In genomic region chr12:125689576-125690410, GRCh38 we compare ENCODE assay signal across 29 cellular contexts.
"Had no signal": no experiment of that assay in that cellular context is flagged by ENCODE, and none has a peak within 500 bp of the region (broad histone marks: within the 10 kb centered on the region; RNA-seq: fewer than 3 reads in every experiment).

No MANE protein-coding gene starts in this region.

- H3K4me3 Mint-ChIP-seq: naive thymus-derived CD4-positive, alpha-beta T cell; natural killer cell; nephron; stimulated activated effector memory CD8-positive, alpha-beta T cell treated with anti-CD3 and anti-CD28 coated beads, Interleukin-12 subunit alpha, Interleukin-12 subunit beta, amount 100 ng/mL, for 72 hours; stimulated activated naive CD8-positive, alpha-beta T cell treated with anti-CD3 and anti-CD28 coated beads, Interleukin-15, amount 100 ng/mL, for 72 hours; type B pancreatic cell had no signal

- H3K4me1 ChIP-seq: parathyroid adenoma, psoas muscle, right lobe of liver, suprapubic skin, testis, tibial artery, upper lobe of right lung, uterus had no signal

- H3K27me3 ChIP-seq: neutrophil, ovary, right lobe of liver, sigmoid colon, suprapubic skin, testis, tibial artery, transverse colon, upper lobe of right lung, uterus had no signal

- H3K79me2 ChIP-seq: parathyroid adenoma had no signal

- H3K9ac ChIP-seq: parathyroid adenoma had no signal

- H3K27ac Mint-ChIP-seq: naive thymus-derived CD4-positive, alpha-beta T cell; natural killer cell; nephron; progenitor cell of endocrine pancreas; stimulated activated effector memory CD8-positive, alpha-beta T cell treated with anti-CD3 and anti-CD28 coated beads, Interleukin-12 subunit alpha, Interleukin-12 subunit beta, amount 100 ng/mL, for 72 hours; stimulated activated naive CD8-positive, alpha-beta T cell treated with anti-CD3 and anti-CD28 coated beads, Interleukin-15, amount 100 ng/mL, for 72 hours; type B pancreatic cell had no signal

- H3K27ac ChIP-seq: neutrophil, ovary, parathyroid adenoma, psoas muscle, right lobe of liver, sigmoid colon, suprapubic skin, testis, tibial artery, transverse colon, upper lobe of right lung, uterus had no signal

- H3K9me3 Mint-ChIP-seq: natural killer cell, nephron, type B pancreatic cell had no signal

- H2AFZ ChIP-seq: parathyroid adenoma had no signal

- H3K36me3 ChIP-seq: neutrophil, ovary, right lobe of liver, sigmoid colon, suprapubic skin, tibial artery, transverse colon, upper lobe of right lung, uterus had no signal

- H3K4me3 ChIP-seq: ovary, psoas muscle, right lobe of liver, sigmoid colon, suprapubic skin, testis, tibial artery, transverse colon, upper lobe of right lung, uterus had no signal

- H3K4me1 Mint-ChIP-seq: naive thymus-derived CD4-positive, alpha-beta T cell; natural killer cell; nephron; stimulated activated effector memory CD8-positive, alpha-beta T cell treated with anti-CD3 and anti-CD28 coated beads, Interleukin-12 subunit alpha, Interleukin-12 subunit beta, amount 100 ng/mL, for 72 hours; stimulated activated naive CD8-positive, alpha-beta T cell treated with anti-CD3 and anti-CD28 coated beads, Interleukin-15, amount 100 ng/mL, for 72 hours had no signal

- H3K36me3 Mint-ChIP-seq: natural killer cell; stimulated activated effector memory CD8-positive, alpha-beta T cell treated with anti-CD3 and anti-CD28 coated beads, Interleukin-12 subunit alpha, Interleukin-12 subunit beta, amount 100 ng/mL, for 72 hours; type B pancreatic cell had no signal

- ATAC-seq: naive thymus-derived CD4-positive, alpha-beta T cell; natural killer cell; psoas muscle; right cardiac atrium; right lobe of liver; stimulated activated naive CD8-positive, alpha-beta T cell treated with anti-CD3 and anti-CD28 coated beads, Interleukin-15, amount 100 ng/mL, for 72 hours; stimulated activated naive CD8-positive, alpha-beta T cell treated with anti-CD3 and anti-CD28 coated beads, Interleukin-15, Interleukin-2, amounts not matched to agents 100 U/mL and 50 U/mL, for 24 hours; upper lobe of right lung had no signal

- H3K9me3 ChIP-seq: neutrophil, ovary, psoas muscle, right lobe of liver, sigmoid colon, suprapubic skin, testis, tibial artery, transverse colon, upper lobe of right lung, uterus had no signal

- DNase-seq: naive thymus-derived CD4-positive, alpha-beta T cell; natural killer cell; nucleus accumbens; ovary; psoas muscle; right cardiac atrium; right lobe of liver; sigmoid colon; small intestine; stimulated activated CD4-positive, alpha-beta T cell treated with anti-CD3 and anti-CD28 coated beads, Interleukin-15, amount 100 ng/mL, for 24 hours; stimulated activated CD4-positive, alpha-beta T cell treated with anti-CD3 and anti-CD28 coated beads, Interleukin-2, amount 100 ng/mL, for 24 hours; stimulated activated CD4-positive, alpha-beta T cell treated with anti-CD3 and anti-CD28 coated beads, Interleukin-2, amount 100 ng/mL, for 48 hours; stimulated activated CD4-positive, alpha-beta T cell treated with anti-CD3 and anti-CD28 coated beads, Interleukin-4, amount 100 ng/mL, for 24 hours; stimulated activated naive CD4-positive, alpha-beta T cell; stimulated activated naive CD8-positive, alpha-beta T cell treated with anti-CD3 and anti-CD28 coated beads, Interleukin-15, amount 100 ng/mL, for 72 hours; stimulated activated naive CD8-positive, alpha-beta T cell treated with anti-CD3 and anti-CD28 coated beads, Interleukin-15, Interleukin-2, amounts not matched to agents 100 U/mL and 50 U/mL, for 24 hours; substantia nigra; testis; tibial artery; transverse colon; upper lobe of right lung; uterus had no signal
